In the genomic region with DNA sequence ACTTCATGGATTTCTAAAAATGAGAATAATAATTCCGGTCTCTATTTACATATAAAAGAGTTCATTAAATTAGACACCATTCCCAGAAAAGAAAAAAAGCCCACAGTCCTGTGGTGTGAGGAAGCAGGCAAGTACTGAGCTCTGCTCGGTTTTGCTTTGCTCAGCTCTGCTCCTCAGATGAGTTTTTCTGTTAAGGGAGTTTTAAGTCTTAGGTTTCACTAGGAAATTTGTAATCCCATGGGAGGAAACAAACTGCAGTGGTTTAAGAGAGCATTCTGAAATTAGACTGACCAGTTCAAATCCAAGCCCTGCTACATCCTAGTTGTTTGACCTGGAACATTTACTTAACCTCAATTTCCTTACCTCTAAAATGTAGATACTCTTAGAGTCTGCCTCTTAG, we compare ENCODE assay signal across 30 cellular contexts.
"Had no signal": no experiment of that assay in that cellular context is flagged by ENCODE, and none has a peak within 500 bp of the region (broad histone marks: within the 10 kb centered on the region; RNA-seq: fewer than 3 reads in every experiment).

No MANE protein-coding gene starts in this region.

- ATAC-seq: activated CD8-positive, alpha-beta memory T cell treated with anti-CD3 and anti-CD28 coated beads, Interleukin-2, amount 10 ng/mL, durations not matched to agents 7 days and 5 days; activated CD8-positive, alpha-beta T cell treated with anti-CD3 and anti-CD28 coated beads, Interleukin-2, amount 10 ng/mL, durations not matched to agents 7 days and 5 days; body of pancreas; esophagus mucosa; gastrocnemius medialis; mucosa of descending colon; stimulated activated naive B cell treated with anti-CD40 and anti-IgM and Interleukin-4, amounts not matched to agents 10 μg/mL and 1 μg/mL and 100 μg/mL, for 72 hours; T-helper 17 cell; upper lobe of right lung had no signal

- H3K9me3 ChIP-seq: adrenal gland, body of pancreas, gastrocnemius medialis, mucosa of descending colon, neutrophil, ovary, sigmoid colon, stomach, suprapubic skin, upper lobe of right lung had no signal

- H3K27me3 ChIP-seq: adrenal gland, body of pancreas, cardiac muscle cell, gastrocnemius medialis, neutrophil, ovary, sigmoid colon, stomach, suprapubic skin, tibial artery, upper lobe of right lung had no signal

- H3K36me3 ChIP-seq: adrenal gland, cardiac muscle cell, gastrocnemius medialis, left ventricle myocardium inferior, neutrophil, ovary, sigmoid colon, stomach, suprapubic skin, tibial artery, upper lobe of right lung had no signal

- H3K4me1 ChIP-seq: adrenal gland, body of pancreas, gastrocnemius medialis, left ventricle myocardium inferior, sigmoid colon, stomach, suprapubic skin, tibial artery, upper lobe of right lung had no signal

- H3K4me3 ChIP-seq: adrenal gland, body of pancreas, cardiac muscle cell, gastrocnemius medialis, left ventricle myocardium inferior, lung, mucosa of descending colon, ovary, sigmoid colon, smooth muscle cell, stomach, suprapubic skin, tibial artery, upper lobe of right lung had no signal

- DNase-seq: activated CD8-positive, alpha-beta memory T cell treated with anti-CD3 and anti-CD28 coated beads, Interleukin-2, amount 10 ng/mL, durations not matched to agents 7 days and 5 days; activated CD8-positive, alpha-beta T cell treated with anti-CD3 and anti-CD28 coated beads, Interleukin-2, amount 10 ng/mL, durations not matched to agents 7 days and 5 days; activated T-cell treated with anti-CD3 and anti-CD28 coated beads, Interleukin-2, amount 50 U/mL, for 48 hours; adrenal gland; aorta; body of pancreas; cortex of kidney; endodermal cell; gastrocnemius medialis; glutamatergic neuron; islet precursor cell; left ventricle myocardium inferior; mesendoderm; mucosa of descending colon; ovary; sigmoid colon; stimulated activated CD4-positive, alpha-beta T cell treated with anti-CD3 and anti-CD28 coated beads, Interleukin-15, amount 100 ng/mL, for 24 hours; stimulated activated CD4-positive, alpha-beta T cell treated with anti-CD3 and anti-CD28 coated beads, Interleukin-2, amount 100 ng/mL, for 24 hours; stimulated activated naive B cell treated with anti-CD40 and anti-IgM and Interleukin-4, amounts not matched to agents 10 μg/mL and 1 μg/mL and 100 μg/mL, for 72 hours; stomach; T-helper 17 cell; T1000; tibial artery; upper lobe of right lung had no signal

- H3K27ac ChIP-seq: adrenal gland, body of pancreas, cardiac muscle cell, gastrocnemius medialis, left ventricle myocardium inferior, neutrophil, ovary, sigmoid colon, stomach, suprapubic skin, tibial artery, upper lobe of right lung had no signal
